ENCODE assay signal across 14 cellular contexts in the genomic region with DNA sequence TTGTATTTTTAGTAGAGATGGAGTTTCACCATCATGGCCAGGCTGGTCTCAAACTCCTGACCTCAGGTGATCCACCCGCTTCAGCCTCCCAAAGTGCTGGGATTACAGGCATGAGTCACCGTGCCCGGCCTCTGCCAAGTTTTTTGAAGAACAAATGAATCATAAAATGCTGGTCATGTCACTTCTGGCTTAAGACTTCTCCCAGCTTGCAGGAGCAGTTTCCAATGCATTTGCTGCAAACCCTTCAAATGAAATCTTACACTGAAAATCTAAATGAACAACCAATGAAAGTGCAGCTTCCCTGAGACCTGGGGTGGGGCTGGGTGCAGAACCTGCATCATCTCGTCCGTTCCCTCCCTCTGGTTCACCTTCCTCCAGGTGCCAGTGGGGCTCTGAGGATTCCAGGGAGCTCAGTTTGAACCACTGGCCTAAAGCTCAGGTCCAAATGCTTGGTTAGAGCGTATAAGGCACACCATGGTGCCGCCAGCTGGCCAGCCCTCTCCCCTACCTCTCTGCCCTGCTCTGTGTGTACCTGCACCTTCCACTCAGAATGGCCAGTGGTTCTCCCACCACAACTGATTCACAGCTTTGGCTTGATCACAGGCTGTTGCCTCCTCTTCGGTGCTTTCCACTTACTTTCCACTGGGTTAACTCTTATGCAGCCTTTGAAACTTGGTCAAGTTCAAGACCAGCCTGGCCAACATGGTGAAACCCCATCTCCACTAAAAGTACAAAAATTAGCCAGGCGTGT. TPM values are rescaled to one million over a fixed set of nuclear protein-coding genes. Genes with fewer than 3 reads are reported as not detected.
DNase-seq lines count a peak whose midpoint lies in the region; ATAC-seq, FAIRE-seq and TF ChIP-seq lines count a peak whose summit lies in the region.
"Had no signal": no experiment of that assay in that cellular context is flagged by ENCODE, and none has a peak within 500 bp of the region (broad histone marks: within the 10 kb centered on the region; RNA-seq: fewer than 3 reads in every experiment).

No MANE protein-coding gene starts in this region.

- H3K4me3 Mint-ChIP-seq in activated CD4-positive, alpha-beta memory T cell treated with anti-CD3 and anti-CD28 coated beads, Interleukin-2, amount 10 ng/mL, durations not matched to agents 7 days and 5 days: no peak overlapping the region
- H3K4me3 Mint-ChIP-seq: activated naive CD4-positive, alpha-beta T cell treated with anti-CD3 and anti-CD28 coated beads for 36 hours had no signal

- H2BK15ac ChIP-seq in IMR-90 (ENCODE audit: low read depth, low read length): no peak overlapping the region

- no TSS peak for BruUV-seq in IMR-90 (replicated peaks; lab: Mats Ljungman, UMichigan)

- H3K14ac ChIP-seq in IMR-90 (replicated peaks; ENCODE audit: low read depth, low read length): no peak overlapping the region

- no peak overlapping the region for H4K91ac ChIP-seq in IMR-90 (ENCODE audit: insufficient read depth, low read depth, low read length)

- no peak overlapping the region for H3K27ac ChIP-seq in IMR-90 (ENCODE audit: insufficient read depth, low read length)
- H3K27ac ChIP-seq: lower lobe of right lung, Peyer's patch had no signal

- no peaks in the 10 kb centered on the region for H3K36me3 ChIP-seq in IMR-90 (ENCODE audit: control insufficient read depth, insufficient read depth, low read length)
- H3K36me3 ChIP-seq: lower lobe of right lung, Peyer's patch had no signal

- H3K4ac ChIP-seq in IMR-90 (ENCODE audit: low read depth, low read length): no peak overlapping the region

- peak; percentile 48 for DNase-seq in AG20443 (ENCODE audit: low spot score)
- DNase-seq in IMR-90: peak; percentile 54
- peak; percentile 78 for DNase-seq in amniotic epithelial cell (ENCODE audit: low read depth)
- peak; percentile 29 for DNase-seq in hepatic stellate cell (ENCODE audit: low spot score)
- DNase-seq in GM12891 (ENCODE audit: insufficient read length, low spot score): no peak
- no peak for DNase-seq in epidermal melanocyte (ENCODE audit: insufficient read length, low spot score)
- no peak for DNase-seq in activated CD4-positive, alpha-beta memory T cell treated with anti-CD3 and anti-CD28 coated beads, Interleukin-2, amount 10 ng/mL, durations not matched to agents 7 days and 5 days
- DNase-seq in activated CD8-positive, alpha-beta memory T cell treated with anti-CD3 and anti-CD28 coated beads, Interleukin-2, amount 50 U/mL, for 4 hours: no peak
- DNase-seq: activated CD4-positive, alpha-beta T cell treated with anti-CD3 and anti-CD28 coated beads for 1 hour; activated naive CD4-positive, alpha-beta T cell treated with anti-CD3 and anti-CD28 coated beads for 36 hours; C1 segment of cervical spinal cord; lower lobe of right lung; NCI-H1092 treated with DMSO at 0.1 percent for 48 hours; Peyer's patch had no signal

- H4K20me1 ChIP-seq in IMR-90 (ENCODE audit: insufficient read depth, low read length): no peaks in the 10 kb centered on the region

- no peaks in the 10 kb centered on the region for H3K9me3 Mint-ChIP-seq in activated CD4-positive, alpha-beta memory T cell treated with anti-CD3 and anti-CD28 coated beads, Interleukin-2, amount 10 ng/mL, durations not matched to agents 7 days and 5 days
- H3K9me3 Mint-ChIP-seq: activated naive CD4-positive, alpha-beta T cell treated with anti-CD3 and anti-CD28 coated beads for 36 hours had no signal

- CTCF ChIA-PET in IMR-90 (lab: Yijun Ruan, JAX): no interaction called here
- CTCF ChIA-PET in activated CD4-positive, alpha-beta memory T cell treated with anti-CD3 and anti-CD28 coated beads, Interleukin-2, amount 10 ng/mL, durations not matched to agents 7 days and 5 days (lab: Charles Lee): interaction anchor here (1.2 kb wide), 1 partner anchor 79 kb away, joined by 3 read pairs; no protein-coding TSS in a partner anchor

- H4K5ac ChIP-seq in IMR-90 (ENCODE audit: low read depth, low read length): no peak overlapping the region

- no peaks in the 10 kb centered on the region for H3K79me1 ChIP-seq in IMR-90 (ENCODE audit: low read depth in 1 of 2, low read length in 2 of 2)

- no peak for TF ChIP-seq POLR2A in IMR-90 (IDR thresholded peaks at IDR 0.05; ENCODE audit: low read depth, low read length)
- TF ChIP-seq POLR2A in GM12891 (IDR thresholded peaks at IDR 0.05; ENCODE audit: low read depth, low read length): no peak

- peaks cover 47% of the 10 kb centered on the region for H3K27me3 Mint-ChIP-seq in activated CD4-positive, alpha-beta memory T cell treated with anti-CD3 and anti-CD28 coated beads, Interleukin-2, amount 10 ng/mL, durations not matched to agents 7 days and 5 days

- H3K23ac ChIP-seq in IMR-90 (ENCODE audit: low read depth, low read length): no peak overlapping the region

- no peak for FAIRE-seq in GM12891 (lab: Jason Lieb, UNC)

- intact Hi-C loops in IMR-90 (cut with micrococcal nuclease): no loop called here

- no peak overlapping the region for H3K27ac Mint-ChIP-seq in activated CD4-positive, alpha-beta memory T cell treated with anti-CD3 and anti-CD28 coated beads, Interleukin-2, amount 10 ng/mL, durations not matched to agents 7 days and 5 days
- H3K27ac Mint-ChIP-seq: activated naive CD4-positive, alpha-beta T cell treated with anti-CD3 and anti-CD28 coated beads for 36 hours had no signal

- dilution Hi-C loops in IMR-90 (cut with HindIII; ENCODE audit: low sequenced_read_pairs, unreplicated experiment): no loop called here

- H2BK5ac ChIP-seq in IMR-90 (ENCODE audit: low read depth, low read length, poor library complexity, severe bottlenecking): no peak overlapping the region

- no peak overlapping the region for H2AK5ac ChIP-seq in IMR-90 (ENCODE audit: low read depth, low read length)

- H3K18ac ChIP-seq in IMR-90 (ENCODE audit: low read depth, low read length): no peak overlapping the region

- no peaks in the 10 kb centered on the region for H3K36me3 Mint-ChIP-seq in activated CD4-positive, alpha-beta memory T cell treated with anti-CD3 and anti-CD28 coated beads, Interleukin-2, amount 10 ng/mL, durations not matched to agents 7 days and 5 days (ENCODE audit: low read depth)

- H4K8ac ChIP-seq in IMR-90 (ENCODE audit: low read depth in 2 of 2, low read length in 2 of 2): no peak overlapping the region

- no peak for TF ChIP-seq CTCF in IMR-90 (conservative IDR thresholded peaks at IDR 0.05; ENCODE audit: low read depth, low read length)

- in situ Hi-C loops in IMR-90 (cut with MboI; ENCODE audit: low sequenced_read_pairs): no loop called here

- H3K4me1 ChIP-seq in IMR-90 (ENCODE audit: control insufficient read depth, insufficient read depth, low read length): no peaks in the 10 kb centered on the region; the same call in 1 of the 2 replicates
- H3K4me1 ChIP-seq: lower lobe of right lung had no signal

- no peak; the same call in 1 of the 2 replicates for ATAC-seq in IMR-90 (ENCODE audit: low read depth)
- ATAC-seq: lower lobe of right lung had no signal

- H3K56ac ChIP-seq in IMR-90 (ENCODE audit: extremely low read depth, insufficient read depth, low read length): no peak overlapping the region

- WGBS in IMR-90 (ENCODE audit: extremely low coverage in 2 of 2, insufficient read length in 1 of 2), 2 experiments: 52% methylated on average over 5 of the region's 9 CpGs; no CpG with 5 or more reads in 1 of the 2 experiments

- no peaks in the 10 kb centered on the region for H3K9me3 ChIP-seq in IMR-90 (ENCODE audit: control insufficient read depth, insufficient read depth, low read length)
- H3K9me3 ChIP-seq: lower lobe of right lung, Peyer's patch had no signal

- H3K27me3 ChIP-seq in IMR-90 (ENCODE audit: control insufficient read depth, insufficient read depth, low read length): peaks cover 69% of the 10 kb centered on the region
- H3K27me3 ChIP-seq: Peyer's patch had no signal

- no peak overlapping the region for H2BK120ac ChIP-seq in IMR-90 (ENCODE audit: low read depth, low read length)

- no peaks in the 10 kb centered on the region for H3K9me1 ChIP-seq in IMR-90 (ENCODE audit: insufficient read depth, low read length)

- no peak overlapping the region for H2AK9ac ChIP-seq in IMR-90 (replicated peaks; ENCODE audit: low read depth, low read length, poor library complexity)

- H2BK20ac ChIP-seq in IMR-90 (ENCODE audit: low read depth, low read length): no peak overlapping the region

- H3K4me1 Mint-ChIP-seq in activated CD4-positive, alpha-beta memory T cell treated with anti-CD3 and anti-CD28 coated beads, Interleukin-2, amount 10 ng/mL, durations not matched to agents 7 days and 5 days: peaks cover 8% of the 10 kb centered on the region

- peak overlapping the region; percentile 24 for H2AFZ ChIP-seq in IMR-90 (replicated peaks; ENCODE audit: low read length, poor library complexity)

- H3K9ac ChIP-seq in IMR-90 (ENCODE audit: low read depth, low read length): no peak overlapping the region

- H3K4me3 ChIP-seq in IMR-90 (ENCODE audit: insufficient read depth, low read depth, low read length): no peak overlapping the region
- H3K4me3 ChIP-seq: lower lobe of right lung, Peyer's patch had no signal

- no peak for TF ChIP-seq RAD21 in IMR-90 (IDR thresholded peaks at IDR 0.05; ENCODE audit: low read length)

- POLR2A ChIA-PET in IMR-90 (lab: Charles Lee; ENCODE audit: unreplicated experiment): no interaction called here
- POLR2A ChIA-PET in activated CD4-positive, alpha-beta memory T cell treated with anti-CD3 and anti-CD28 coated beads, Interleukin-2, amount 10 ng/mL, durations not matched to agents 7 days and 5 days (lab: Charles Lee): no interaction called here

- no peak overlapping the region for H3K4me2 ChIP-seq in IMR-90 (ENCODE audit: low read depth, low read length)

TF ChIP-seq in GM12891, 5 proteins besides CTCF, POLR2A, EP300 and RAD21:
- no peak for TF ChIP-seq SPI1 (IDR thresholded peaks at IDR 0.05; ENCODE audit: low read depth, low read length)
- no peak for TF ChIP-seq POU2F2 (IDR thresholded peaks at IDR 0.05; ENCODE audit: low read depth, low read length)
- no peak for TF ChIP-seq TAF1 (IDR thresholded peaks at IDR 0.05; ENCODE audit: low read depth, low read length)
- no peak for TF ChIP-seq PAX5 (IDR thresholded peaks at IDR 0.05; ENCODE audit: insufficient read depth, low read length, severe bottlenecking)

RNA-seq across cellular contexts. Expression of a gene that starts 39.7 kb away (rescaled TPM):
- 32.3 and 41.9 TPM in 2 replicates for total RNA-seq in IMR-90 (2012; rRNA removed)
- 44.4 and 50.1 TPM in 2 replicates for polyA plus RNA-seq in IMR-90 (2012; rRNA removed)
- 15.5 and 26.8 TPM in 2 replicates for polyA plus RNA-seq in IMR-90 (2012; cell fraction: cytosol; rRNA removed)
- polyA plus RNA-seq in IMR-90 (2012; cell fraction: nucleus; rRNA removed; ENCODE audit: low replicate concordance): 41.3 and 67.9 TPM in 2 replicates
- 17.1 TPM for polyA plus RNA-seq in GM12891 (2012; ENCODE audit: low read depth, missing spikeins)
- 10 to 100 TPM; 30.7 to 32.2 TPM for total RNA-seq in activated CD4-positive, alpha-beta memory T cell treated with anti-CD3 and anti-CD28 coated beads, Interleukin-2, amount 10 ng/mL, durations not matched to agents 7 days and 5 days

Comparison
In these comparisons a context has a peak if more than half of its experiments do, and no peak if none do; other contexts are left out.
1. DNase-seq: peak in AG20443 (single experiment), IMR-90 (single experiment), amniotic epithelial cell (single experiment) and hepatic stellate cell (single experiment); none in GM12891 (single experiment), epidermal melanocyte (single experiment), activated CD4-positive, alpha-beta memory T cell treated with anti-CD3 and anti-CD28 coated beads, Interleukin-2, amount 10 ng/mL, durations not matched to agents 7 days and 5 days (single experiment) and activated CD8-positive, alpha-beta memory T cell treated with anti-CD3 and anti-CD28 coated beads, Interleukin-2, amount 50 U/mL, for 4 hours (single experiment).